Comparison of ENCODE assay signal across 11 cellular contexts in the genomic region with DNA sequence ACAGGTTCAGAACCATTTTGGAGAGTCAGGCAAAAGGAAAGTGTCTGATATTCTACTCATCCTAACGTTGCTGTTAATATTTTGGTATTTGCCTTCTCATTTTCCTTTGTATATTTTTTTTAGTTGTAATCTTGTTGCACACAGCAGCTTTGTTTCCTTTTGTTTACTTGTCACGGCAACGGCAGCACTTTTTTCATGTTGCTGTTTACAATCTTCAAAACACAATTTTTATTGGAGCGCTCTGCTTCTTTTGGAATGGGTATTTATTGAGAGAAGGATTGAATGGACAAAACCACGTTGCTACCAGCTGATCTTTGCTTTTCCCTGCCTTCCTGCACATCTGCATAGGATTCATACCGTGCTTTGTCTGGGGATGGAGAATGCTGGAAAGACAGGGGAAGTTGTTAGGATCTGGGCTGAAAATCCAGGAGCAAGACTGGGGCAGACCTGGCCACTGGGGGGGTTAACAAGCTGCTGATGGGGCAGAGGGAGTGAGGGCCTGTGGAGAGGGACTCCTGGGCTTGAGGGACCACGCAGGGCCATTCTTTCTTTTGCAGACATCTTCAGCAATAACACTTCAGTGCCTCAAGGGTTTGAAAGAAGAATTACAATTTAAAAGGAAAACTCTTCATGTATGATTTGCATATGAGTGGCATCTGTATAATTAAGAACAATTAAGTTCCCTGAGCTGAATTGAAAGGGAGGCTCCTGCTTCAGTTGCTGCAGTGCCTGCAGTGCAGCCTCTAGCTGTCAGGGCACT.
DNase-seq lines count a peak whose midpoint lies in the region; ATAC-seq, FAIRE-seq and TF ChIP-seq lines count a peak whose summit lies in the region.
"Had no signal": no experiment of that assay in that cellular context is flagged by ENCODE, and none has a peak within 500 bp of the region (broad histone marks: within the 10 kb centered on the region; RNA-seq: fewer than 3 reads in every experiment).

No MANE protein-coding gene starts in this region.

- TF ChIP-seq RAD21 in H1 (IDR thresholded peaks at IDR 0.05 in 1 of 2, conservative IDR thresholded peaks at IDR 0.05 in 1 of 2; ENCODE audit: low read depth in 2 of 2, low read length in 2 of 2), result peak; percentile 13 to 23

- TF ChIP-seq CTCF in H1 (IDR thresholded peaks at IDR 0.05; ENCODE audit: control extremely low read depth in 1 of 3, insufficient read depth in 1 of 3, low read depth in 1 of 3, low read length in 3 of 3) (peak in 1 of 3 experiments; percentile 8; a peak in 1 of 4 replicates), osteoblast (IDR thresholded peaks at IDR 0.05; ENCODE audit: extremely low read depth, low read depth, low read length) (peak; percentile 11), mucosa of descending colon (IDR thresholded peaks at IDR 0.05) (no peak)

- ATAC-seq in mucosa of descending colon, result no peak

- no peaks in the 10 kb centered on the region for H4K20me1 ChIP-seq in H1 (replicated peaks in 1 of 2; ENCODE audit: control insufficient read depth in 1 of 2, insufficient read depth in 2 of 2, low read length in 2 of 2)
- peaks cover 3% of the 10 kb centered on the region for H4K20me1 ChIP-seq in osteoblast (ENCODE audit: insufficient read depth, low read length)

- H2BK20ac ChIP-seq in H1 (ENCODE audit: low read length), result no peak overlapping the region

- no peaks in the 10 kb centered on the region for H3K23me2 ChIP-seq in H1 (ENCODE audit: low read depth, low read length)

- no peak overlapping the region for H3K9ac ChIP-seq in H1 (replicated peaks in 1 of 4; ENCODE audit: extremely low read depth in 1 of 4, low read depth in 3 of 4, low read length in 3 of 4)

- no peak overlapping the region for H3K23ac ChIP-seq in H1 (ENCODE audit: insufficient read length)

- H3K4me1 ChIP-seq in H1 (replicated peaks in 1 of 4; ENCODE audit: control insufficient read depth in 3 of 4, insufficient read depth in 4 of 4, low read length in 3 of 4), result peaks cover 13 to 27% (median 22%) of the 10 kb centered on the region in 4 experiments
- H3K4me1 ChIP-seq in osteoblast (ENCODE audit: insufficient read depth, low read length), result peaks cover 1% of the 10 kb centered on the region
- H3K4me1 ChIP-seq in mucosa of descending colon (ENCODE audit: low read depth), result peaks cover 13% of the 10 kb centered on the region

- H3K9me3 Mint-ChIP-seq in activated CD4-positive, alpha-beta memory T cell treated with anti-CD3 and anti-CD28 coated beads for 36 hours, result no peaks in the 10 kb centered on the region
- no peaks in the 10 kb centered on the region for H3K9me3 Mint-ChIP-seq in activated CD4-positive, alpha-beta memory T cell treated with anti-CD3 and anti-CD28 coated beads, Interleukin-2, amount 10 ng/mL, durations not matched to agents 7 days and 5 days

- H2BK5ac ChIP-seq in H1 (ENCODE audit: low read depth, low read length), result no peak overlapping the region

- H2BK120ac ChIP-seq in H1 (replicated peaks; ENCODE audit: low read depth, low read length), result no peak overlapping the region

- intact Hi-C loops in activated CD4-positive, alpha-beta memory T cell treated with anti-CD3 and anti-CD28 coated beads for 36 hours (cut with micrococcal nuclease), result no loop called here
- intact Hi-C loops in mucosa of descending colon (cut with DNase I, micrococcal nuclease), result no loop called here

- H4K8ac ChIP-seq in H1 (ENCODE audit: extremely low read depth, insufficient read depth, low read length), result no peak overlapping the region

- peak overlapping the region; percentile 8 for H3K4me3 Mint-ChIP-seq in activated CD4-positive, alpha-beta memory T cell treated with anti-CD3 and anti-CD28 coated beads for 36 hours
- H3K4me3 Mint-ChIP-seq in activated CD4-positive, alpha-beta memory T cell treated with anti-CD3 and anti-CD28 coated beads, Interleukin-2, amount 10 ng/mL, durations not matched to agents 7 days and 5 days, result no peak overlapping the region

- no peak for TF ChIP-seq EP300 in H1 (IDR thresholded peaks at IDR 0.05; ENCODE audit: borderline replicate concordance in 1 of 2, low read depth in 2 of 2, low read length in 2 of 2)

- FAIRE-seq in H1 (lab: Jason Lieb, UNC), result peak; percentile 92
- FAIRE-seq: islet of Langerhans had no signal

- H3K4me1 Mint-ChIP-seq in activated CD4-positive, alpha-beta memory T cell treated with anti-CD3 and anti-CD28 coated beads for 36 hours (ENCODE audit: low read depth), result peaks cover 73% of the 10 kb centered on the region
- peaks cover 40% of the 10 kb centered on the region for H3K4me1 Mint-ChIP-seq in activated CD4-positive, alpha-beta memory T cell treated with anti-CD3 and anti-CD28 coated beads, Interleukin-2, amount 10 ng/mL, durations not matched to agents 7 days and 5 days

- no peak overlapping the region for H3K56ac ChIP-seq in H1 (replicated peaks; ENCODE audit: insufficient read length, low read depth, low read length)

- TF ChIP-seq POLR2A in H1 (IDR thresholded peaks at IDR 0.05; ENCODE audit: control extremely low read depth in 1 of 2, low read depth in 2 of 2, low read length in 2 of 2), result no peak

- no peak overlapping the region for H3K14ac ChIP-seq in H1 (ENCODE audit: insufficient read length)

- no peak overlapping the region for H2BK15ac ChIP-seq in H1 (ENCODE audit: low read length)

- H3K27me3 ChIP-seq in H1 (replicated peaks in 1 of 4; ENCODE audit: control insufficient read depth in 3 of 4, extremely low read depth in 1 of 4, insufficient read depth in 3 of 4, low read length in 3 of 4) (no peaks in the 10 kb centered on the region), osteoblast (ENCODE audit: insufficient read depth, low read length) (no peaks in the 10 kb centered on the region)
- H3K27me3 ChIP-seq: BE2C had no signal

- peak overlapping the region; percentile 69 for H4K5ac ChIP-seq in H1 (ENCODE audit: insufficient read length, low read depth, low read length)

- no peak overlapping the region for H3K4ac ChIP-seq in H1 (replicated peaks; ENCODE audit: insufficient read length, low read depth, low read length)

- H2BK12ac ChIP-seq in H1 (ENCODE audit: low read depth, low read length), result no peak overlapping the region

- POLR2A ChIA-PET in activated CD4-positive, alpha-beta memory T cell treated with anti-CD3 and anti-CD28 coated beads for 36 hours (lab: Charles Lee), result interaction anchor here (0.6 to 1.3 kb wide), 2 partner anchors 22 to 70 kb away, joined by 5 read pairs; partner anchors contain the start of gene TMEM131L
- POLR2A ChIA-PET in activated CD4-positive, alpha-beta memory T cell treated with anti-CD3 and anti-CD28 coated beads, Interleukin-2, amount 10 ng/mL, durations not matched to agents 7 days and 5 days (lab: Charles Lee), result interaction anchor here (1.0 to 1.3 kb wide), 4 partner anchors 9 to 190 kb away, joined by 3 to 7 read pairs (median 4); partner anchors contain the start of gene TMEM131L
- POLR2A ChIA-PET in H1 (lab: Charles Lee; ENCODE audit: partially characterized antibody), result interaction anchor here (0.8 to 1.6 kb wide), 7 partner anchors 9 to 71 kb away, joined by 3 to 4 read pairs (median 3); partner anchors contain the start of gene TMEM131L

- no peaks in the 10 kb centered on the region for H3K27me3 Mint-ChIP-seq in activated CD4-positive, alpha-beta memory T cell treated with anti-CD3 and anti-CD28 coated beads for 36 hours
- no peaks in the 10 kb centered on the region for H3K27me3 Mint-ChIP-seq in activated CD4-positive, alpha-beta memory T cell treated with anti-CD3 and anti-CD28 coated beads, Interleukin-2, amount 10 ng/mL, durations not matched to agents 7 days and 5 days

- 0 out of 8 replicates have a peak overlapping the region, but pooled peaks of 1 of the 4 experiments have one; percentile 0 for H3K4me3 ChIP-seq in H1 (ENCODE audit: extremely low read depth in 1 of 4, insufficient read depth in 2 of 4, low read depth in 3 of 4, low read length in 4 of 4)
- H3K4me3 ChIP-seq in osteoblast (ENCODE audit: insufficient read depth, low read length), result no peak overlapping the region
- H3K4me3 ChIP-seq in mucosa of descending colon, result no peak overlapping the region

- H3K36me3 ChIP-seq in H1 (ENCODE audit: control insufficient read depth in 2 of 4, insufficient read depth in 4 of 4, low read length in 3 of 4) (no peaks in the 10 kb centered on the region; a peak in 1 of 8 replicates), osteoblast (ENCODE audit: insufficient read depth, low read length) (no peaks in the 10 kb centered on the region), mucosa of descending colon (ENCODE audit: low read depth) (no peaks in the 10 kb centered on the region)
- H3K36me3 ChIP-seq: BE2C, WERI-Rb-1 had no signal

- H3K27ac Mint-ChIP-seq in activated CD4-positive, alpha-beta memory T cell treated with anti-CD3 and anti-CD28 coated beads for 36 hours, result peak overlapping the region; percentile 36
- H3K27ac Mint-ChIP-seq in activated CD4-positive, alpha-beta memory T cell treated with anti-CD3 and anti-CD28 coated beads, Interleukin-2, amount 10 ng/mL, durations not matched to agents 7 days and 5 days, result no peak overlapping the region

- H4K91ac ChIP-seq in H1 (replicated peaks; ENCODE audit: insufficient read length, low read length), result no peak overlapping the region

- H2AFZ ChIP-seq in H1 (ENCODE audit: low read length) (no peak overlapping the region), osteoblast (ENCODE audit: low read length) (no peak overlapping the region)

- H3K4me2 ChIP-seq in H1 (ENCODE audit: insufficient read depth in 1 of 2, low read depth in 2 of 2, low read length in 2 of 2) (peak overlapping the region; percentile 0 to 31; a peak in 3 of 4 replicates), osteoblast (ENCODE audit: insufficient read depth, low read length) (no peak overlapping the region)

- peak overlapping the region; percentile 57 for H3K27ac ChIP-seq in H1 (ENCODE audit: low read depth, low read length)
- H3K27ac ChIP-seq in osteoblast (ENCODE audit: low read depth, low read length), result no peak overlapping the region
- H3K27ac ChIP-seq: WERI-Rb-1 had no signal

- no peak for DNase-seq in activated CD4-positive, alpha-beta memory T cell treated with anti-CD3 and anti-CD28 coated beads for 36 hours
- no peak for DNase-seq in activated CD4-positive, alpha-beta memory T cell treated with anti-CD3 and anti-CD28 coated beads, Interleukin-2, amount 10 ng/mL, durations not matched to agents 7 days and 5 days
- DNase-seq in NCI-H69 (lab: John Stamatoyannopoulos, UW) (peak; percentile 78), H1 (ENCODE audit: low read depth in 1 of 2, low spot score in 2 of 2) (peak; percentile 56 to 61), osteoblast (ENCODE audit: insufficient read length, low spot score, missing footprints) (no peak), mucosa of descending colon (no peak), HPDE6-E6E7 (ENCODE audit: extremely low spot score) (no peak), NCI-H748 (lab: John Stamatoyannopoulos, UW; ENCODE audit: unreplicated experiment) (no peak)
- DNase-seq: BE2C, WERI-Rb-1 had no signal

- WGBS in H1 (ENCODE audit: extremely low coverage in 1 of 2, insufficient coverage in 1 of 2, insufficient read length in 1 of 2, insufficient replicate concordance in 2 of 2, low coverage in 1 of 2, low lambda C conversion rate in 2 of 2, missing lambda C conversion rate in 1 of 2), 2 experiments, result 40% methylated on average over 7 of the region's 7 CpGs; no CpG with 5 or more reads in 1 of the 2 experiments

- no peak overlapping the region for H2AK5ac ChIP-seq in H1 (ENCODE audit: low read depth, low read length)

- H3K79me2 ChIP-seq in H1 (ENCODE audit: control insufficient read depth in 1 of 2, insufficient read depth in 2 of 2, low read length in 2 of 2) (peaks cover 0 to 26% of the 10 kb centered on the region in 2 experiments; a peak in 2 of 4 replicates), osteoblast (ENCODE audit: insufficient read depth, low read length) (peaks cover 2% of the 10 kb centered on the region)

- H3K9me3 ChIP-seq in H1 (ENCODE audit: insufficient read depth in 2 of 2, low read depth in 1 of 2, low read length in 1 of 2), result no peaks in the 10 kb centered on the region
- H3K9me3 ChIP-seq in osteoblast (ENCODE audit: low read depth, low read length), result no peaks in the 10 kb centered on the region
- H3K9me3 ChIP-seq in mucosa of descending colon, result no peaks in the 10 kb centered on the region
- H3K9me3 ChIP-seq: BE2C had no signal

- H3K18ac ChIP-seq in H1 (ENCODE audit: extremely low read depth, low read length), result peak overlapping the region; percentile 35; the same call in 1 of the 2 replicates

- CTCF ChIA-PET in activated CD4-positive, alpha-beta memory T cell treated with anti-CD3 and anti-CD28 coated beads for 36 hours (lab: Charles Lee), result interaction anchor here (0.5 to 2.2 kb wide), 10 partner anchors 8 to 1037 kb away, joined by 3 to 13 read pairs (median 5); partner anchors contain the start of gene TMEM131L
- CTCF ChIA-PET in activated CD4-positive, alpha-beta memory T cell treated with anti-CD3 and anti-CD28 coated beads, Interleukin-2, amount 10 ng/mL, durations not matched to agents 7 days and 5 days (lab: Charles Lee), result interaction anchor here (1.7 to 2.7 kb wide), 2 partner anchors 69 to 103 kb away, joined by 4 to 8 read pairs; partner anchors contain the start of gene TMEM131L
- CTCF ChIA-PET in H1 (lab: Charles Lee; ENCODE audit: partially characterized antibody), result interaction anchor here (0.5 to 7.1 kb wide), 11 partner anchors 10 to 376 kb away, joined by 3 to 78 read pairs (median 3); partner anchors contain the start of gene TMEM131L

- H3K36me3 Mint-ChIP-seq in activated CD4-positive, alpha-beta memory T cell treated with anti-CD3 and anti-CD28 coated beads for 36 hours, result peaks cover 3% of the 10 kb centered on the region
- H3K36me3 Mint-ChIP-seq in activated CD4-positive, alpha-beta memory T cell treated with anti-CD3 and anti-CD28 coated beads, Interleukin-2, amount 10 ng/mL, durations not matched to agents 7 days and 5 days (ENCODE audit: low read depth), result peaks cover 13% of the 10 kb centered on the region

- H3K79me1 ChIP-seq in H1 (ENCODE audit: low read depth, low read length), result no peaks in the 10 kb centered on the region; the same call in none of the 2 replicates

Comparison
In these comparisons a context has a peak if more than half of its experiments do, and no peak if none do; other contexts are left out.
1. DNase-seq: peak in NCI-H69 (single experiment) and H1 (2 of 2); none in activated CD4-positive, alpha-beta memory T cell treated with anti-CD3 and anti-CD28 coated beads for 36 hours (single experiment), activated CD4-positive, alpha-beta memory T cell treated with anti-CD3 and anti-CD28 coated beads, Interleukin-2, amount 10 ng/mL, durations not matched to agents 7 days and 5 days (single experiment), osteoblast (single experiment), mucosa of descending colon (0 of 3), HPDE6-E6E7 (single experiment) and NCI-H748 (single experiment).